ENCODE assay signal across 8 cellular contexts in the genomic region with DNA sequence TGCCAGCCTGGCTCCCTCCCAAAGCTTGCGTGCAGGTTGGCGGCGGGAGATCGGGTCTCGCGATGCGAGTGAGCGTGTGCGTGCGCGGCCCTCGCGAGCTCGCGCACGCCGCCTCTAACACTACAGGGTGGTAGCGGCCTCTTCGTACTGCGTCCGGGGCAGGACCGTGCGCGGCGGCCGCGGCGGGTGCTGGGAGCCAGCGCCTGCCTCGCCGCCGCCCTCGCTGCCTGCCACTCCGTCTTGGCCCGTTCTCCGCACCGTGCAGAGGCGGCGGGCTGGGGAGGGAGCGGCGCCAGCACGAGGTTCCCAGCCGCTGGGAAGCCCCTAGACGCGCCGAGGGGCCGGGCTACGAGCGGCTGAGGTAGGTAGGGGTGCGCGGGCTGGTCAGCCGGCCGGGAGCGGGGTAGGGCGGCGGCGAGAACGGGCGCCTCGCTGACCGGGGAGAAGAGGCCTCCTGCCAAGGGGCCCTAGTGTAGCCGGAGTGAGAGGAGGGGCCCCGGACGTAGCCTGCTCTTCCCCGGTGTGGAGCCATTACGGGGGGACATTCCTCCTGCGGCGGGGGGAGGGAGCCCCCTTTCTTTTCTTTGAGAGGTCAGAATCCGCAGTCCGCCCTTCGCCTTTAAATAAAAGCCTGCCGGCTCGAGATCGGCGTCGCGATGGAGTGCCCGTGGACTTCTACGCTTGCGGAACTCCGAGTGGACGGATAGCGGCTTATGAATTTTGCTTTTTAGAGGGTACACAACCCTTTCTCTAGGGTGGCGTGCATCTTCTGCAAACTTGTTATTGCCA. TPM values are rescaled to one million over a fixed set of nuclear protein-coding genes. Genes with fewer than 3 reads are reported as not detected.
DNase-seq lines count a peak whose midpoint lies in the region; ATAC-seq and TF ChIP-seq lines count a peak whose summit lies in the region.

A gene (plus strand): TSS at position 117 of the 789 bp plus-strand sequence. CDS start 8,933 bp downstream, outside the sequence.

- no peaks in the 10 kb centered on the region for H3K9me3 ChIP-seq in HUES48 (ENCODE audit: control insufficient read depth, insufficient read depth, low read length)
- no peaks in the 10 kb centered on the region for H3K9me3 ChIP-seq in OCI-LY3 (ENCODE audit: insufficient read depth, low read length)

- peaks cover 10% of the 10 kb centered on the region for H3K4me1 ChIP-seq in HUES48 (ENCODE audit: control insufficient read depth, insufficient read depth, low read length)
- H3K4me1 ChIP-seq in OCI-LY3 (ENCODE audit: low read length): peaks cover 12% of the 10 kb centered on the region

- peaks cover 53% of the 10 kb centered on the region for H3K79me2 ChIP-seq in OCI-LY3 (ENCODE audit: low read length)

- ATAC-seq in GM21390 (IDR thresholded peaks at IDR 0.05; ENCODE audit: unreplicated experiment): peak; percentile 93

- H3K27ac ChIP-seq in HUES48 (ENCODE audit: low read depth, low read length) (peak within 1 kb of the TSS; percentile 93), OCI-LY3 (ENCODE audit: low read length) (peak within 1 kb of the TSS; percentile 76)

- peak within 1 kb of the TSS; percentile 80 for H3K4me2 ChIP-seq in OCI-LY3 (ENCODE audit: low read length)

- H3K27me3 ChIP-seq in HUES48 (ENCODE audit: control insufficient read depth, insufficient read depth, low read length) (no peaks in the 10 kb centered on the region), OCI-LY3 (ENCODE audit: low read depth, low read length) (no peaks in the 10 kb centered on the region)

- peak within 1 kb of the TSS; percentile 97 for H3K27ac Mint-ChIP-seq in Calu3 (ENCODE audit: unreplicated experiment)
- peak within 1 kb of the TSS; percentile 95 for H3K27ac Mint-ChIP-seq in endothelial cell (ENCODE audit: unreplicated experiment)
- H3K27ac Mint-ChIP-seq in mesothelial cell of epicardium: peak within 1 kb of the TSS; percentile 98

- no peaks in the 10 kb centered on the region for H4K20me1 ChIP-seq in OCI-LY3 (ENCODE audit: insufficient read depth, low read length)

- H3K9me3 Mint-ChIP-seq in Calu3 (ENCODE audit: low read depth, unreplicated experiment): no peaks in the 10 kb centered on the region
- no peaks in the 10 kb centered on the region for H3K9me3 Mint-ChIP-seq in endothelial cell (ENCODE audit: unreplicated experiment)
- H3K9me3 Mint-ChIP-seq in mesothelial cell of epicardium: no peaks in the 10 kb centered on the region

- H3K4me1 Mint-ChIP-seq in Calu3 (ENCODE audit: low read depth, unreplicated experiment) (peaks cover 23% of the 10 kb centered on the region), endothelial cell (ENCODE audit: unreplicated experiment) (peaks cover 24% of the 10 kb centered on the region), mesothelial cell of epicardium (peaks cover 25% of the 10 kb centered on the region)

- no peaks in the 10 kb centered on the region; the same call in none of the 2 replicates for H3K36me3 ChIP-seq in HUES48 (ENCODE audit: control insufficient read depth, insufficient read depth, low read length)
- H3K36me3 ChIP-seq in OCI-LY3 (replicated peaks; ENCODE audit: low read depth, low read length): no peaks in the 10 kb centered on the region

- H3K4me3 Mint-ChIP-seq in Calu3 (ENCODE audit: low read depth, unreplicated experiment) (peak within 1 kb of the TSS; percentile 91), endothelial cell (ENCODE audit: unreplicated experiment) (peak within 1 kb of the TSS; percentile 99), mesothelial cell of epicardium (peak within 1 kb of the TSS; percentile 89)

- peak within 1 kb of the TSS; percentile 90 for H3K9ac ChIP-seq in HUES48 (ENCODE audit: low read depth, low read length)
- peak within 1 kb of the TSS; percentile 78 for H3K9ac ChIP-seq in OCI-LY3 (ENCODE audit: low read length)

- no peaks in the 10 kb centered on the region for H3K27me3 Mint-ChIP-seq in Calu3 (ENCODE audit: unreplicated experiment)
- H3K27me3 Mint-ChIP-seq in endothelial cell (ENCODE audit: unreplicated experiment): peaks cover 12% of the 10 kb centered on the region
- H3K27me3 Mint-ChIP-seq in mesothelial cell of epicardium (ENCODE audit: low read depth): no peaks in the 10 kb centered on the region

- CTCF ChIA-PET in Calu3 (lab: Charles Lee): interaction anchor here (0.6 to 1.2 kb wide), 3 partner anchors 58 to 676 kb away, joined by 3 to 11 read pairs (median 4); a partner anchor contains a TSS

- H3K36me3 Mint-ChIP-seq in Calu3 (ENCODE audit: insufficient read depth, unreplicated experiment) (peaks cover 67% of the 10 kb centered on the region), endothelial cell (ENCODE audit: low read depth, unreplicated experiment) (peaks cover 11% of the 10 kb centered on the region), mesothelial cell of epicardium (peaks cover 4% of the 10 kb centered on the region)

- intact Hi-C loops in Calu3 (cut with micrococcal nuclease; ENCODE audit: unreplicated experiment): loop anchor here (2.0 kb wide), 1 partner anchor 59 kb away; a partner anchor contains a TSS

- DNase-seq in Calu3 (peak; percentile 95), endothelial cell (ENCODE audit: low spot score) (peak; percentile 88), mesothelial cell of epicardium (ENCODE audit: low spot score in 2 of 2, unreplicated experiment in 2 of 2) (peak; percentile 88 to 94)
- peak; percentile 95 for DNase-seq in activated CD8-positive, alpha-beta memory T cell treated with anti-CD3 and anti-CD28 coated beads, Interleukin-2, amount 50 U/mL, for 48 hours
- peak; percentile 81 to 84 for DNase-seq in stimulated activated CD8-positive, alpha-beta memory T cell treated with anti-CD3 and anti-CD28 coated beads, Interleukin-15, amount 100 ng/mL, for 4 hours (ENCODE audit: low read depth in 2 of 2)

- peak within 1 kb of the TSS; percentile 38; the same call in 1 of the 2 replicates for H2AFZ ChIP-seq in OCI-LY3 (ENCODE audit: low read depth, low read length)

- TF ChIP-seq CTCF in Calu3 (IDR thresholded peaks at IDR 0.05; ENCODE audit: unreplicated experiment) (no peak), OCI-LY3 (IDR thresholded peaks at IDR 0.05; ENCODE audit: low read depth, low read length) (no peak), endothelial cell (IDR thresholded peaks at IDR 0.05; ENCODE audit: unreplicated experiment) (no peak), mesothelial cell of epicardium (IDR thresholded peaks at IDR 0.05; ENCODE audit: unreplicated experiment) (no peak)

- H3K4me3 ChIP-seq in HUES48 (ENCODE audit: low read depth, low read length) (peak within 1 kb of the TSS; percentile 99), OCI-LY3 (ENCODE audit: low read length) (peak within 1 kb of the TSS; percentile 85)

- no TSS peak for BruUV-seq in Calu3 (replicated peaks; lab: Mats Ljungman, UMichigan)

RNA-seq across cellular contexts. Expression of the gene that starts here (rescaled TPM):
- 59.6 and 63.4 TPM in 2 replicates for total RNA-seq in Calu3 (2022)
- 43.5 TPM for total RNA-seq in endothelial cell (ENCODE audit: unreplicated experiment)
- total RNA-seq in mesothelial cell of epicardium: 75.4 to 85.4 TPM (median 83.4 TPM) in 3 replicates

Comparison
In these comparisons a context has a peak if more than half of its experiments do, and no peak if none do; other contexts are left out.
1. Peak in every context shown above with its lines: DNase-seq, ATAC-seq, H3K4me3 ChIP-seq and H3K27ac ChIP-seq.